In the genomic region with DNA sequence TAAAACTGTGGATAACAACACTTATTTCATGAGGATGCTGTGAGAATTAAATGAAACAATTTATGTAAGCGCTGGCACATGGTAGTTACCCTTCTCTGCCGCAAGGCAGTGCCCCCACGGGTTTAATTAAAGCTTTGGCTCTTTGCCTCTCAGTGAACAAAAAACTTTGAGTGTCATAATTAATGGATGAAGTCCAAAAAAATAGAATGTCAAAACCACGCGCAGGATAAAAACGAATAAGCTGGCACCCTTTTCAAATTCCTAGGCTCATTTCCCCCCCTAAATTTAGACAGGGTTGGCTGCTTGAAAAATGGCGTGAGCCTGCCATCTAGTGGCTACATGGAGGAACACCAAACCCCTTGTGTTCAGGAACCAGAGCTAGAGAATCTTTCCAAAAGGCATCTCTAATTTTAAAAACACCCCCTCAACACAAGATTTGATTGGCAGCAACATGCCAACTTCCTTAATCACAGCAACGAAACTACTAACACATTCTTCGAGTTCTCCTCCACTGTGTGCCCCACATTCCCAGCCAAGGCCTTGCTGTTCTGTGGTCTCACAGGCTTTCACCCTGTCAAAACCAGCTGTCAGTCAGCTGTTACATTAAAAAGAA, we compare ENCODE assay signal across 8 cellular contexts. TPM values are rescaled to one million over a fixed set of nuclear protein-coding genes. Genes with fewer than 3 reads are reported as not detected.
A peak's percentile ranks its signal among the peaks of the same experiment; 100 is the strongest.
DNase-seq lines count a peak whose midpoint lies in the region; ATAC-seq lines count a peak whose summit lies in the region.

No MANE protein-coding gene starts in this region.

- WGBS in mesenchymal stem cell, result 28% methylated on average over 9 of the region's 9 CpGs

- POLR2A ChIA-PET in activated CD4-positive, alpha-beta T cell treated with anti-CD3 and anti-CD28 coated beads, Interleukin-2, amount 10 ng/mL, durations not matched to agents 7 days and 5 days (lab: Charles Lee), result no interaction called here

- H3K4me1 Mint-ChIP-seq in activated CD4-positive, alpha-beta T cell treated with anti-CD3 and anti-CD28 coated beads, Interleukin-2, amount 10 ng/mL, durations not matched to agents 7 days and 5 days, result peaks cover 2% of the 10 kb centered on the region

- peaks cover 2% of the 10 kb centered on the region for H3K4me1 ChIP-seq in mesenchymal stem cell (ENCODE audit: control insufficient read depth, insufficient read depth, low read depth, low read length)

- no peak overlapping the region for H3K23ac ChIP-seq in mesenchymal stem cell (ENCODE audit: low read length in 2 of 2)

- no peaks in the 10 kb centered on the region for H3K79me1 ChIP-seq in mesenchymal stem cell (replicated peaks; ENCODE audit: low read length, poor library complexity, severe bottlenecking)

- H3K27me3 Mint-ChIP-seq in activated CD4-positive, alpha-beta T cell treated with anti-CD3 and anti-CD28 coated beads, Interleukin-2, amount 10 ng/mL, durations not matched to agents 7 days and 5 days, result peaks cover under 1% of the 10 kb centered on the region

- H3K14ac ChIP-seq in mesenchymal stem cell (ENCODE audit: low read length in 2 of 2), result no peak overlapping the region

- H3K27ac Mint-ChIP-seq in activated CD4-positive, alpha-beta T cell treated with anti-CD3 and anti-CD28 coated beads, Interleukin-2, amount 10 ng/mL, durations not matched to agents 7 days and 5 days, result no peak overlapping the region

- H2AK5ac ChIP-seq in mesenchymal stem cell (ENCODE audit: low read length, severe bottlenecking), result no peak overlapping the region

- no peaks in the 10 kb centered on the region for H3K36me3 Mint-ChIP-seq in activated CD4-positive, alpha-beta T cell treated with anti-CD3 and anti-CD28 coated beads, Interleukin-2, amount 10 ng/mL, durations not matched to agents 7 days and 5 days (ENCODE audit: low read depth)

- H4K91ac ChIP-seq in mesenchymal stem cell (ENCODE audit: low read length), result no peak overlapping the region

- peak overlapping the region; percentile 65 for H3K9ac ChIP-seq in mesenchymal stem cell (ENCODE audit: low read length)

- H2AFZ ChIP-seq in mesenchymal stem cell (ENCODE audit: low read depth, low read length), result no peak overlapping the region

- ATAC-seq in GM18517 (IDR thresholded peaks at IDR 0.05; ENCODE audit: unreplicated experiment) (peak; percentile 78), HG03025 (IDR thresholded peaks at IDR 0.05; ENCODE audit: low FRiP score, unreplicated experiment) (peak; percentile 64)

- no peaks in the 10 kb centered on the region for H3K9me3 Mint-ChIP-seq in activated CD4-positive, alpha-beta T cell treated with anti-CD3 and anti-CD28 coated beads, Interleukin-2, amount 10 ng/mL, durations not matched to agents 7 days and 5 days

- peak; percentile 70 for DNase-seq in AG08395 (ENCODE audit: low spot score)
- DNase-seq in NCI-H2196 (lab: John Stamatoyannopoulos, UW; ENCODE audit: unreplicated experiment), result peak; percentile 44
- peak; percentile 64 for DNase-seq in activated CD4-positive, alpha-beta T cell treated with anti-CD3 and anti-CD28 coated beads, Interleukin-2, amount 10 ng/mL, durations not matched to agents 7 days and 5 days
- peak; percentile 60 for DNase-seq in ecto neural progenitor cell (ENCODE audit: low spot score)
- peak; percentile 54 for DNase-seq in mesenchymal stem cell
- DNase-seq in stimulated activated CD8-positive, alpha-beta memory T cell treated with anti-CD3 and anti-CD28 coated beads, Interleukin-2, amount 100 ng/mL, for 48 hours (ENCODE audit: low read depth in 2 of 2), result peak; percentile 27 to 30

- H3K4me2 ChIP-seq in mesenchymal stem cell (ENCODE audit: low read length, poor library complexity, severe bottlenecking), result no peak overlapping the region

- H3K9me3 ChIP-seq in mesenchymal stem cell (ENCODE audit: control insufficient read depth, low read length), result no peaks in the 10 kb centered on the region

- H3K27ac ChIP-seq in mesenchymal stem cell (ENCODE audit: low read length, poor library complexity, severe bottlenecking), result no peak overlapping the region

- H3K4me3 ChIP-seq in mesenchymal stem cell (ENCODE audit: insufficient read depth in 1 of 2, low read depth in 1 of 2, low read length in 2 of 2), result peak overlapping the region in 1 of 2 experiments; percentile 20

- no peak overlapping the region for H2BK15ac ChIP-seq in mesenchymal stem cell (ENCODE audit: low read depth, poor library complexity, severe bottlenecking)

- H3K27me3 ChIP-seq in mesenchymal stem cell (ENCODE audit: control insufficient read depth in 1 of 2, insufficient read depth in 1 of 2, low read length in 2 of 2), result peaks cover 4 to 7% of the 10 kb centered on the region in 2 experiments

- CTCF ChIA-PET in activated CD4-positive, alpha-beta T cell treated with anti-CD3 and anti-CD28 coated beads, Interleukin-2, amount 10 ng/mL, durations not matched to agents 7 days and 5 days (lab: Charles Lee), result interaction anchor here (0.7 to 1.5 kb wide), 5 partner anchors 10 to 98 kb away, joined by 3 to 5 read pairs (median 3); no protein-coding TSS in a partner anchor

- no peak overlapping the region for H3K4me3 Mint-ChIP-seq in activated CD4-positive, alpha-beta T cell treated with anti-CD3 and anti-CD28 coated beads, Interleukin-2, amount 10 ng/mL, durations not matched to agents 7 days and 5 days

- H2BK120ac ChIP-seq in mesenchymal stem cell (ENCODE audit: low read depth, low read length), result no peak overlapping the region

- H3K4ac ChIP-seq in mesenchymal stem cell (ENCODE audit: low read depth in 1 of 2, low read length in 2 of 2), result no peak overlapping the region

- H4K8ac ChIP-seq in mesenchymal stem cell (ENCODE audit: low read length), result no peak overlapping the region

- no peak overlapping the region for H2BK12ac ChIP-seq in mesenchymal stem cell (ENCODE audit: low read length in 2 of 2)

- H3K18ac ChIP-seq in mesenchymal stem cell (ENCODE audit: low read depth in 1 of 2, low read length in 2 of 2), result no peak overlapping the region

- no peaks in the 10 kb centered on the region for H3K36me3 ChIP-seq in mesenchymal stem cell (ENCODE audit: control insufficient read depth in 1 of 2, insufficient read depth in 2 of 2, low read depth in 1 of 2, low read length in 2 of 2)

- no peak overlapping the region for H2BK5ac ChIP-seq in mesenchymal stem cell (ENCODE audit: low read depth, low read length, poor library complexity, severe bottlenecking)

RNA-seq across cellular contexts. Expression of gene CCNG1, which starts 29.0 kb away (rescaled TPM):
- total RNA-seq in activated CD4-positive, alpha-beta T cell treated with anti-CD3 and anti-CD28 coated beads, Interleukin-2, amount 10 ng/mL, durations not matched to agents 7 days and 5 days, result 100 to 1,000 TPM; 137 to 142 TPM
- 162 TPM for polyA plus RNA-seq in mesenchymal stem cell (2013, experiment 1 of 2)
- 165 TPM for polyA plus RNA-seq in mesenchymal stem cell (2013, experiment 2 of 2)

RNA-seq across cellular contexts. Expression of gene NUDCD2, which starts 51.5 kb away (rescaled TPM):
- total RNA-seq in activated CD4-positive, alpha-beta T cell treated with anti-CD3 and anti-CD28 coated beads, Interleukin-2, amount 10 ng/mL, durations not matched to agents 7 days and 5 days, result 10 to 100 TPM; 29.9 to 33.1 TPM
- 9.8 TPM for polyA plus RNA-seq in mesenchymal stem cell (2013, experiment 1 of 2)
- polyA plus RNA-seq in mesenchymal stem cell (2013, experiment 2 of 2), result 10.9 TPM

RNA-seq across cellular contexts. Expression of gene HMMR, which starts 52.0 kb away (rescaled TPM):
- total RNA-seq in activated CD4-positive, alpha-beta T cell treated with anti-CD3 and anti-CD28 coated beads, Interleukin-2, amount 10 ng/mL, durations not matched to agents 7 days and 5 days, result 10 to 100 TPM; 69.4 to 77.8 TPM
- 4.8 TPM for polyA plus RNA-seq in mesenchymal stem cell (2013, experiment 1 of 2)
- polyA plus RNA-seq in mesenchymal stem cell (2013, experiment 2 of 2), result 4.5 TPM
